ENCODE assay signal across 17 cellular contexts in genomic region chr11:64349404-64349803, GRCh38. TPM values are rescaled to one million over a fixed set of nuclear protein-coding genes. Genes with fewer than 3 reads are reported as not detected.
A peak's percentile ranks its signal among the peaks of the same experiment; 100 is the strongest.
DNase-seq lines count a peak whose midpoint lies in the region; ATAC-seq and TF ChIP-seq lines count a peak whose summit lies in the region.
"Had no signal": no experiment of that assay in that cellular context is flagged by ENCODE, and none has a peak within 500 bp of the region (broad histone marks: within the 10 kb centered on the region; RNA-seq: fewer than 3 reads in every experiment).

No MANE protein-coding gene starts in this region.

- no peak overlapping the region for H2AFZ ChIP-seq in neuronal stem cell (ENCODE audit: low read length)

- DNase-seq in 8988T (peak; percentile 29), RWPE1 (ENCODE audit: low spot score) (no peak), neuronal stem cell (ENCODE audit: low spot score) (no peak), GDM1 (lab: John Stamatoyannopoulos, UW) (no peak), chondrocyte (ENCODE audit: low spot score) (no peak)
- DNase-seq: Calu3; CD4-positive, alpha-beta T cell; CD8-positive, alpha-beta memory T cell; COR-L47; DMS53; DMS79 treated with DMSO at 0.1 percent for 48 hours; GOT3; HCEC 1CT had no signal

- H2BK5ac ChIP-seq in neuronal stem cell (ENCODE audit: low read length) = no peak overlapping the region

- H3K79me1 ChIP-seq in neuronal stem cell (ENCODE audit: low read depth, low read length) = peaks cover 3% of the 10 kb centered on the region

- H3K23ac ChIP-seq in neuronal stem cell (ENCODE audit: low read depth, low read length, poor library complexity) = no peak overlapping the region

- H2BK12ac ChIP-seq in neuronal stem cell (ENCODE audit: low read length) = peak overlapping the region; percentile 22

- H4K20me1 ChIP-seq in BLaER1 treated with 17β-estradiol and CSF1 and Interleukin-3, amounts not matched to agents 10 nM and 100 nM = peaks cover 0 to 27% (median 15%) of the 10 kb centered on the region in 11 experiments; a peak in 11 of 22 replicates

- H3K4me2 ChIP-seq in BLaER1 treated with 17β-estradiol and CSF1 and Interleukin-3, amounts not matched to agents 10 nM and 100 nM = peak overlapping the region in 8 of 11 experiments; percentile 2 to 99 (median 94); a peak in 15 of 22 replicates
- H3K4me2 ChIP-seq in neuronal stem cell (ENCODE audit: insufficient read depth, low read length, poor library complexity, severe bottlenecking) = no peak overlapping the region

- no peak overlapping the region for H3K14ac ChIP-seq in neuronal stem cell (ENCODE audit: low read length)

- TF ChIP-seq CTCF in RWPE1 (conservative IDR thresholded peaks at IDR 0.05; ENCODE audit: low read depth) = no peak
- no peak for TF ChIP-seq CTCF in chondrocyte (IDR thresholded peaks at IDR 0.05)

- H4K91ac ChIP-seq in neuronal stem cell (ENCODE audit: low read depth, low read length, poor library complexity) = no peak overlapping the region

- H2BK120ac ChIP-seq in neuronal stem cell (ENCODE audit: low read depth, low read length) = no peak overlapping the region

- peaks cover 35 to 96% (median 83%) of the 10 kb centered on the region in 10 experiments for H3K4me1 ChIP-seq in BLaER1 treated with 17β-estradiol and CSF1 and Interleukin-3, amounts not matched to agents 10 nM and 100 nM
- peaks cover 7 to 33% of the 10 kb centered on the region in 2 donors for H3K4me1 ChIP-seq in neuronal stem cell (ENCODE audit: control insufficient read depth in 2 of 2, insufficient read depth in 1 of 2, low read depth in 1 of 2, low read length in 2 of 2)

- H3K27me3 ChIP-seq in BLaER1 treated with 17β-estradiol and CSF1 and Interleukin-3, amounts not matched to agents 10 nM and 100 nM = peaks cover 0 to 45% (median 0%) of the 10 kb centered on the region in 11 experiments; a peak in 7 of 22 replicates
- H3K27me3 ChIP-seq in neuronal stem cell (ENCODE audit: control insufficient read depth in 3 of 3, insufficient read depth in 3 of 3, low read depth in 1 of 3, low read length in 3 of 3) = no peaks in the 10 kb centered on the region

- CTCF ChIA-PET in RWPE1 (lab: Yijun Ruan, JAX) = interaction anchor here (0.5 to 0.8 kb wide), 3 partner anchors 32 to 205 kb away, joined by 3 to 4 read pairs (median 4); partner anchors contain the start of gene PRDX5

- H3K4me3 Mint-ChIP-seq in chondrocyte (ENCODE audit: unreplicated experiment) = no peak overlapping the region
- H3K4me3 Mint-ChIP-seq: CD14-positive monocyte; CD4-positive, alpha-beta T cell; CD8-positive, alpha-beta memory T cell had no signal

- H3K4me3 ChIP-seq in BLaER1 treated with 17β-estradiol and CSF1 and Interleukin-3, amounts not matched to agents 10 nM and 100 nM = no peak overlapping the region
- no peak overlapping the region for H3K4me3 ChIP-seq in neuronal stem cell (ENCODE audit: low read length in 2 of 2)

- no peaks in the 10 kb centered on the region for H3K9me3 ChIP-seq in BLaER1 treated with 17β-estradiol and CSF1 and Interleukin-3, amounts not matched to agents 10 nM and 100 nM (replicated peaks in 1 of 11)
- H3K9me3 ChIP-seq in neuronal stem cell (replicated peaks in 1 of 2; ENCODE audit: control insufficient read depth in 2 of 2, insufficient read depth in 1 of 2, low read depth in 1 of 2, low read length in 2 of 2) = no peaks in the 10 kb centered on the region

- peak overlapping the region; percentile 81 for H2BK15ac ChIP-seq in neuronal stem cell (ENCODE audit: low read length)

- peak overlapping the region; percentile 88 for H2AK5ac ChIP-seq in neuronal stem cell (ENCODE audit: low read depth, low read length)

- POLR2A ChIA-PET in RWPE1 (lab: Yijun Ruan, JAX; ENCODE audit: low non-redundant PET) = no interaction called here

- no peak overlapping the region for H3K27ac ChIP-seq in BLaER1 treated with 17β-estradiol and CSF1 and Interleukin-3, amounts not matched to agents 10 nM and 100 nM
- peak overlapping the region; percentile 92 for H3K27ac ChIP-seq in RWPE1
- H3K27ac ChIP-seq in neuronal stem cell (replicated peaks; ENCODE audit: low read length) = no peak overlapping the region

- ATAC-seq in GM21723 (IDR thresholded peaks at IDR 0.05; ENCODE audit: unreplicated experiment) (no peak), HG02678 (IDR thresholded peaks at IDR 0.05; ENCODE audit: unreplicated experiment) (no peak)

- H3K9me3 Mint-ChIP-seq in chondrocyte (ENCODE audit: low read depth) = no peaks in the 10 kb centered on the region
- H3K9me3 Mint-ChIP-seq: CD4-positive, alpha-beta T cell; CD8-positive, alpha-beta memory T cell had no signal

- H3K9ac ChIP-seq in BLaER1 treated with 17β-estradiol and CSF1 and Interleukin-3, amounts not matched to agents 10 nM and 100 nM = no peak overlapping the region
- no peak overlapping the region for H3K9ac ChIP-seq in neuronal stem cell (ENCODE audit: low read depth, low read length, poor library complexity)

- H3K36me3 ChIP-seq in BLaER1 treated with 17β-estradiol and CSF1 and Interleukin-3, amounts not matched to agents 10 nM and 100 nM = no peaks in the 10 kb centered on the region; a peak in 1 of 22 replicates
- H3K36me3 ChIP-seq in neuronal stem cell (replicated peaks in 1 of 2; ENCODE audit: control insufficient read depth in 2 of 2, insufficient read depth in 2 of 2, low read length in 2 of 2) = no peaks in the 10 kb centered on the region

- no peaks in the 10 kb centered on the region for H3K36me3 Mint-ChIP-seq in chondrocyte (ENCODE audit: low read depth)

- WGBS in neuronal stem cell (ENCODE audit: extremely low coverage in 2 of 2, insufficient read length in 2 of 2, insufficient replicate concordance in 1 of 2), 2 donors = no CpG with 5 or more reads among the region's 11 CpGs

- no peaks in the 10 kb centered on the region for H3K27me3 Mint-ChIP-seq in chondrocyte (ENCODE audit: low read depth)
- H3K27me3 Mint-ChIP-seq: CD4-positive, alpha-beta T cell; CD8-positive, alpha-beta memory T cell had no signal

- H3K18ac ChIP-seq in neuronal stem cell (ENCODE audit: low read length) = peak overlapping the region; percentile 38

- no peaks in the 10 kb centered on the region for H3K4me1 Mint-ChIP-seq in chondrocyte (ENCODE audit: low read depth)

- H3K27ac Mint-ChIP-seq in chondrocyte (ENCODE audit: unreplicated experiment) = no peak overlapping the region
- H3K27ac Mint-ChIP-seq: CD4-positive, alpha-beta T cell had no signal

- H4K8ac ChIP-seq in neuronal stem cell (ENCODE audit: low read depth, low read length) = no peak overlapping the region

- no peak overlapping the region for H3K4ac ChIP-seq in neuronal stem cell (ENCODE audit: low read length)

RNA-seq across cellular contexts. Expression of gene CCDC88B, which starts 9.4 kb away (rescaled TPM):
- polyA plus RNA-seq in neuronal stem cell (2013, experiment 1 of 2) = 4.0 TPM
- polyA plus RNA-seq in neuronal stem cell (2013, experiment 2 of 2) = 4.5 TPM
- total RNA-seq in chondrocyte = 0.82 to 1.3 TPM (median 0.99 TPM) in 3 replicates

RNA-seq across cellular contexts. Expression of gene RPS6KA4, which starts 9.6 kb away (rescaled TPM):
- 5.7 TPM for polyA plus RNA-seq in neuronal stem cell (2013, experiment 1 of 2)
- polyA plus RNA-seq in neuronal stem cell (2013, experiment 2 of 2) = 5.0 TPM
- 32.7 to 43.6 TPM (median 34.9 TPM) in 3 replicates for total RNA-seq in chondrocyte

RNA-seq across cellular contexts. Expression of gene PRDX5, which starts 31.5 kb away (rescaled TPM):
- polyA plus RNA-seq in neuronal stem cell (2013, experiment 1 of 2) = 142 TPM
- 136 TPM for polyA plus RNA-seq in neuronal stem cell (2013, experiment 2 of 2)
- 181 to 234 TPM (median 232 TPM) in 3 replicates for total RNA-seq in chondrocyte

RNA-seq across cellular contexts. Expression of gene TRMT112, which starts 32.0 kb away (rescaled TPM):
- 529 TPM for polyA plus RNA-seq in neuronal stem cell (2013, experiment 1 of 2)
- 505 TPM for polyA plus RNA-seq in neuronal stem cell (2013, experiment 2 of 2)
- total RNA-seq in chondrocyte = 122 to 182 TPM (median 126 TPM) in 3 replicates

RNA-seq across cellular contexts. Expression of gene ESRRA, which starts 44.1 kb away (rescaled TPM):
- 5.3 TPM for polyA plus RNA-seq in neuronal stem cell (2013, experiment 1 of 2)
- 5.6 TPM for polyA plus RNA-seq in neuronal stem cell (2013, experiment 2 of 2)
- 25.6 to 30.7 TPM (median 29.6 TPM) in 3 replicates for total RNA-seq in chondrocyte
